8 cellular contexts compared by ENCODE assay signal in the genomic region with DNA sequence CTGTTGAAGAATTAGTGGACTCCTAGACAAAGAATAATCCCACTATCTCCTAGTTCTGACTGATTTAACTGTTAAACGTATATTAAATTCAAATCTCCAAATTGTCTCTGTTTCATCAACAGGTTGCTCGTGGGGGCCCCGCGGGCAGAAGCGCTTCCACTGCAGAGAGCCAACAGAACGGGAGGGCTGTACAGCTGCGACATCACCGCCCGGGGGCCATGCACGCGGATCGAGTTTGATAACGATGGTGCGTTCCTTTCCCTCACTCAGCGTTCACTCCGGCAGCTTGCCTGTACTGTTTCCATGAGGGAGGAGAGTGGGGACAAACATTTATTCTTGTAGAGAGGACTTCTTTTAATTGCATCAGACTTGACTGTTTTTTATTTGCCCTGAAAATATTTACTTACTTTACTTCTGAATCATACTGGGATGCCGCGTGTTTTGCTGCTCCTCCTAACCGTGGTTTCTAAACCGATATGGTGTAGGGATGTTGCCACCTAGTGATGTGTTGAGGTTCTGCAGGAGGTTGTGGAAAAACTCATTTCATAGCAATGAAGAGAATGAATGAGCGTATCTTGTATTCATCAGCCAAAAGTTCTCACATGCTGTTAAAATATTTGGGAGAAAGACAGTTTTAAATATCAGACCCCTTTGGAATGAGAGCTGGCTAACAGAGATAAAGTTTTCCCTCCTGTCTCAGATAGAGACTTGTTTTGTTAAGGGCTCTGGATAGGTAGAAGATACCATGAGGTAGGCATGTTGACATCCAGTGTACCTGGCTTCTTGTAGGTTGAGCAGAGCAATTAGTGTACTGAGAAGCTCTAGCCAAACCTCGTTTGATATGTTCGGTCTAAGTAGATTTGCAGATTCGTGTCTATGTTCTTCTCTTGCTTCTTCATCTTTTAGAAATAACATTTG. TPM values are rescaled to one million over a fixed set of nuclear protein-coding genes. Genes with fewer than 3 reads are reported as not detected.
A peak's percentile ranks its signal among the peaks of the same experiment; 100 is the strongest.
DNase-seq lines count a peak whose midpoint lies in the region; ATAC-seq, FAIRE-seq and TF ChIP-seq lines count a peak whose summit lies in the region.

No MANE protein-coding gene starts in this region.

- H3K9ac ChIP-seq in KMS-11 = no peak overlapping the region
- no peak overlapping the region for H3K9ac ChIP-seq in neural cell (ENCODE audit: low read length)

- 15 to 29% (median 24%) methylated on average over 24 of the region's 24 CpGs for whole genome bisulfite sequencing in stomach, 5 donors

- peak overlapping the region; percentile 19; the same call in 1 of the 2 replicates for H2AFZ ChIP-seq in KMS-11 (ENCODE audit: low read depth)
- no peak overlapping the region for H2AFZ ChIP-seq in neural cell (ENCODE audit: low read depth, low read length)

- H3K4me3 ChIP-seq in KMS-11 (IDR thresholded peaks at IDR 0.05; ENCODE audit: insufficient read depth, low read depth, low read length) (no peak overlapping the region), Peyer's patch (no peak overlapping the region), neural cell (ENCODE audit: low read length) (no peak overlapping the region), stomach (peak overlapping the region; percentile 12 to 25 (median 18))

- no peaks in the 10 kb centered on the region for H3K9me2 ChIP-seq in neural cell (ENCODE audit: insufficient read depth, low read length)

- H3K9me3 ChIP-seq in Peyer's patch = no peaks in the 10 kb centered on the region
- H3K9me3 ChIP-seq in neural cell (ENCODE audit: low read length) = no peaks in the 10 kb centered on the region
- no peaks in the 10 kb centered on the region for H3K9me3 ChIP-seq in stomach

- FAIRE-seq in G401.6 (lab: Jason Lieb, UNC) = peak; percentile 94

- intact Hi-C loops in stomach (cut with DNase I; ENCODE audit: low total_unique reads) = no loop called here

- no peak for TF ChIP-seq POLR2A in Peyer's patch (IDR thresholded peaks at IDR 0.05)
- TF ChIP-seq POLR2A in stomach (IDR thresholded peaks at IDR 0.05) = no peak

- H3K79me2 ChIP-seq in KMS-11 (ENCODE audit: insufficient read depth, low read depth) (no peaks in the 10 kb centered on the region), neural cell (replicated peaks; ENCODE audit: insufficient read depth, low read length) (no peaks in the 10 kb centered on the region)

- ATAC-seq in HG02610 (IDR thresholded peaks at IDR 0.05; ENCODE audit: unreplicated experiment) = no peak

- no peak overlapping the region for H3K4me2 ChIP-seq in KMS-11
- no peak overlapping the region for H3K4me2 ChIP-seq in neural cell (ENCODE audit: low read length)

- peak; percentile 98 for TF ChIP-seq RAD21 in neural cell (conservative IDR thresholded peaks at IDR 0.05)

- peaks cover 24% of the 10 kb centered on the region for H3K4me1 ChIP-seq in KMS-11 (ENCODE audit: low read depth, poor library complexity, severe bottlenecking)
- H3K4me1 ChIP-seq in Peyer's patch = peaks cover 5 to 49% (median 20%) of the 10 kb centered on the region in 4 donors
- H3K4me1 ChIP-seq in stomach = peaks cover 32 to 53% (median 47%) of the 10 kb centered on the region in 4 donors

- H4K20me1 ChIP-seq in KMS-11 (ENCODE audit: insufficient read depth) (no peaks in the 10 kb centered on the region), neural cell (ENCODE audit: insufficient read depth) (no peaks in the 10 kb centered on the region)

- TF ChIP-seq EP300 in neural cell (conservative IDR thresholded peaks at IDR 0.05; ENCODE audit: poor library complexity, severe bottlenecking) (no peak), stomach (IDR thresholded peaks at IDR 0.05) (no peak)

- H3K36me3 ChIP-seq in KMS-11 (ENCODE audit: insufficient read depth) (no peaks in the 10 kb centered on the region), Peyer's patch (peaks cover 0 to 32% (median 0%) of the 10 kb centered on the region in 3 donors), neural cell (ENCODE audit: insufficient read depth, low read length) (no peaks in the 10 kb centered on the region), stomach (peaks cover 0 to 14% (median 9%) of the 10 kb centered on the region in 4 donors)

- peak; percentile 92 for TF ChIP-seq CTCF in KMS-11 (conservative IDR thresholded peaks at IDR 0.05; ENCODE audit: low read depth, low read length)
- TF ChIP-seq CTCF in Peyer's patch (IDR thresholded peaks at IDR 0.05) = peak; percentile 70 to 98 (median 88)
- TF ChIP-seq CTCF in neural cell (IDR thresholded peaks at IDR 0.05; ENCODE audit: poor library complexity, severe bottlenecking) = peak; percentile 92
- TF ChIP-seq CTCF in stomach (IDR thresholded peaks at IDR 0.05) = peak in 5 of 7 experiments; percentile 82 to 90 (median 85)

- H3K27me3 ChIP-seq in KMS-11 (ENCODE audit: insufficient read depth, low read depth) = no peaks in the 10 kb centered on the region
- no peaks in the 10 kb centered on the region for H3K27me3 ChIP-seq in Peyer's patch
- no peaks in the 10 kb centered on the region for H3K27me3 ChIP-seq in neural cell (ENCODE audit: insufficient read depth, low read depth, low read length)
- peaks cover 0 to 8% (median 0%) of the 10 kb centered on the region in 3 donors for H3K27me3 ChIP-seq in stomach

- no peak overlapping the region for H3K27ac ChIP-seq in KMS-11
- H3K27ac ChIP-seq in Peyer's patch = peak overlapping the region in 2 of 4 donors; percentile 67 to 75
- no peak overlapping the region for H3K27ac ChIP-seq in neural cell (ENCODE audit: low read length)
- peak overlapping the region; percentile 64 to 90 (median 78) for H3K27ac ChIP-seq in stomach

- DNase-seq in Peyer's patch = peak; percentile 65 to 89 (median 67)
- DNase-seq in activated T-cell treated with anti-CD3 and anti-CD28 coated beads, Interleukin-2, amount 50 U/mL, for 48 hours = peak; percentile 76
- DNase-seq in fibroblast of gingiva (ENCODE audit: low read depth) = peak; percentile 79
- DNase-seq in stomach = peak; percentile 82

- no peaks in the 10 kb centered on the region for H3F3A ChIP-seq in neural cell (ENCODE audit: insufficient read depth, low read length, poor library complexity, severe bottlenecking)

TF ChIP-seq in neural cell, 6 proteins besides CTCF, POLR2A, EP300 and RAD21:
- TF ChIP-seq EZH2 (IDR thresholded peaks at IDR 0.05; ENCODE audit: borderline replicate concordance, insufficient read depth, low read length, poor library complexity, severe bottlenecking) = no peak
- TF ChIP-seq SMC3 (conservative IDR thresholded peaks at IDR 0.05; ENCODE audit: poor library complexity) = peak; percentile 97
- TF ChIP-seq POLR2AphosphoS5 (IDR thresholded peaks at IDR 0.05) = no peak
- TF ChIP-seq TAF1 (IDR thresholded peaks at IDR 0.05; ENCODE audit: low read depth) = no peak
- TF ChIP-seq MXI1 (conservative IDR thresholded peaks at IDR 0.05; ENCODE audit: poor library complexity, severe bottlenecking) = peak; percentile 61

RNA-seq across cellular contexts. Expression of a gene that starts 38.3 kb away (rescaled TPM):
- total RNA-seq in Peyer's patch = 100 to 1,000 TPM; 201 to 357 (median 225) TPM
- 14.4 and 21.7 TPM in 2 replicates for polyA plus RNA-seq in neural cell
- polyA minus RNA-seq in neural cell = 27.3 and 30.0 TPM in 2 replicates
- 100 to 1,000 TPM in 3 of 5 donors, 10 to 100 TPM in 2; 20.4 to 391 (median 212) TPM for total RNA-seq in stomach
- 10 to 100 TPM; 10.7 to 19.5 (median 18.4) TPM for polyA plus RNA-seq in stomach

Comparison
In these comparisons a context has a peak if more than half of its experiments do, and no peak if none do; other contexts are left out.
1. H3K27ac ChIP-seq: peak in stomach (5 of 5); none in KMS-11 (single experiment) and neural cell (single experiment).
2. H3K4me3 ChIP-seq: peak in stomach (4 of 4); none in KMS-11 (single experiment), Peyer's patch (0 of 4) and neural cell (single experiment).
3. Peak in every context shown above with its lines, with median percentiles within 50 percentile points of each other: CTCF ChIP-seq and DNase-seq.